ENCODE assay signal across 8 cellular contexts in the genomic region with DNA sequence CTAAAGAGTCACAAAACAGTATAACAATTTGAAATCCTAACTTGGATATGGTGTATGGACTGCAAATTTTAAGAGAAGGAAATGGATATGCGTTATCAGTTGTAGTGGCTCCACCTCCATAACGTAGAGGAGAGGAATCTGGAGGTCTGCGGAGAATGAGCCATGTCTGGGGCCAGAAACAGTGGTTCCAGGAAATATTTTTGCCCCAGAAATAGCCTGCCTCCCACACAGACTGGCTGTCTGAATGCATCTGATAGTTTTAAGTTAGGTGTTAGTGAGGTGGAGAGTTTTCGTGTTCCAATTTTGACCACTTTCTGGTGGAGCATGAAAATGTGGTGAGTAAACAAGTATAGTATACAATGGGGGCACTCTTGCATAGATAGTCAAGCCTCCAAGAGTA. TPM values are rescaled to one million over a fixed set of nuclear protein-coding genes. Genes with fewer than 3 reads are reported as not detected.
DNase-seq lines count a peak whose midpoint lies in the region; ATAC-seq and TF ChIP-seq lines count a peak whose summit lies in the region.

No MANE protein-coding gene starts in this region.

- peak overlapping the region; percentile 98 for H3K4me3 Mint-ChIP-seq in activated T-cell treated with anti-CD3 and anti-CD28 coated beads, Interleukin-2, amount 50 U/mL, for 4 hours

- H3K79me2 ChIP-seq in DND-41 (ENCODE audit: insufficient read depth, low read length): peaks cover 94% of the 10 kb centered on the region

- no peaks in the 10 kb centered on the region for H3K36me3 Mint-ChIP-seq in activated T-cell treated with anti-CD3 and anti-CD28 coated beads, Interleukin-2, amount 50 U/mL, for 4 hours (ENCODE audit: insufficient read depth)

- H3K9me3 Mint-ChIP-seq in activated T-cell treated with anti-CD3 and anti-CD28 coated beads, Interleukin-2, amount 50 U/mL, for 4 hours: peaks cover 6% of the 10 kb centered on the region

- peak overlapping the region; percentile 76 for H3K9ac ChIP-seq in DND-41 (ENCODE audit: low read depth, low read length)

- DNase-seq in DND-41 (no peak), OCI-M2 (lab: John Stamatoyannopoulos, UW; ENCODE audit: unreplicated experiment) (no peak), NCI-H524 (lab: John Stamatoyannopoulos, UW) (no peak), NCI-H1417 (lab: John Stamatoyannopoulos, UW) (no peak), hepatic stellate cell (ENCODE audit: low spot score) (no peak)
- no peak for DNase-seq in activated T-cell treated with anti-CD3 and anti-CD28 coated beads, Interleukin-2, amount 50 U/mL, for 4 hours

- H3K36me3 ChIP-seq in DND-41 (ENCODE audit: insufficient read depth, low read length): peaks cover 2% of the 10 kb centered on the region

- H3K4me3 ChIP-seq in DND-41 (ENCODE audit: low read depth in 1 of 2, low read length in 2 of 2): peak overlapping the region; percentile 73 to 87; a peak in 3 of 4 replicates
- H3K4me3 ChIP-seq in mononuclear cell (ENCODE audit: low read length): peak overlapping the region; percentile 95

- H3K4me2 ChIP-seq in DND-41 (ENCODE audit: insufficient read depth, low read length): peak overlapping the region; percentile 72

- no peaks in the 10 kb centered on the region for H3K27me3 Mint-ChIP-seq in activated T-cell treated with anti-CD3 and anti-CD28 coated beads, Interleukin-2, amount 50 U/mL, for 4 hours (ENCODE audit: low read depth)

- no peaks in the 10 kb centered on the region for H3K27me3 ChIP-seq in DND-41 (ENCODE audit: insufficient read depth, low read length, poor library complexity)
- no peaks in the 10 kb centered on the region for H3K27me3 ChIP-seq in mononuclear cell (ENCODE audit: insufficient read depth, low read length)

- H3K4me1 ChIP-seq in DND-41 (ENCODE audit: insufficient read depth, low read length) (peaks cover 68% of the 10 kb centered on the region), mononuclear cell (ENCODE audit: insufficient read depth, low read length) (peaks cover 41% of the 10 kb centered on the region)

- peaks cover 25% of the 10 kb centered on the region; the same call in 1 of the 2 replicates for H4K20me1 ChIP-seq in DND-41 (ENCODE audit: insufficient read depth, low read length)

- H3K27ac ChIP-seq in DND-41 (ENCODE audit: low read length): peak overlapping the region; percentile 39

- H2AFZ ChIP-seq in DND-41 (ENCODE audit: low read depth, low read length): no peak overlapping the region

- peaks cover 4% of the 10 kb centered on the region for H3K9me3 ChIP-seq in DND-41 (ENCODE audit: insufficient read depth, low read length, severe bottlenecking)
- H3K9me3 ChIP-seq in mononuclear cell (ENCODE audit: low read depth, low read length): no peaks in the 10 kb centered on the region

- ATAC-seq in DND-41 (ENCODE audit: insufficient read depth, low read depth): no peak
- ATAC-seq in HG02763 (IDR thresholded peaks at IDR 0.05; ENCODE audit: unreplicated experiment): peak; percentile 11
- no peak for ATAC-seq in activated T-cell treated with anti-CD3 and anti-CD28 coated beads, Interleukin-2, amount 50 U/mL, for 4 hours

- no peak for TF ChIP-seq CTCF in DND-41 (IDR thresholded peaks at IDR 0.05; ENCODE audit: borderline replicate concordance, extremely low read depth, low read length, poor library complexity, severe bottlenecking)

- H3K4me1 Mint-ChIP-seq in activated T-cell treated with anti-CD3 and anti-CD28 coated beads, Interleukin-2, amount 50 U/mL, for 4 hours (ENCODE audit: low read depth): peaks cover 76% of the 10 kb centered on the region

RNA-seq across cellular contexts. Expression of a gene that starts 1.6 kb away (rescaled TPM):
- 10 to 100 TPM; 22.3 to 27.1 (median 24.8) TPM for total RNA-seq in activated T-cell treated with anti-CD3 and anti-CD28 coated beads, Interleukin-2, amount 50 U/mL, for 4 hours
- total RNA-seq in mononuclear cell: 34.8 TPM

RNA-seq across cellular contexts. Expression of a gene that starts 1.9 kb away (rescaled TPM):
- total RNA-seq in activated T-cell treated with anti-CD3 and anti-CD28 coated beads, Interleukin-2, amount 50 U/mL, for 4 hours: 1 to 10 TPM; 5.5 to 7.8 (median 6.3) TPM
- total RNA-seq in mononuclear cell: 7.7 TPM
